Comparison of ENCODE assay signal across 8 cellular contexts in genomic region chr18:4454548-4455112, GRCh38. TPM values are rescaled to one million over a fixed set of nuclear protein-coding genes. Genes with fewer than 3 reads are reported as not detected.
A peak's percentile ranks its signal among the peaks of the same experiment; 100 is the strongest.
DNase-seq lines count a peak whose midpoint lies in the region; ATAC-seq and TF ChIP-seq lines count a peak whose summit lies in the region.

No MANE protein-coding gene starts in this region.

- H3K27ac Mint-ChIP-seq in CD4-positive, alpha-beta memory T cell = no peak overlapping the region

- no peak for TF ChIP-seq CTCF in stomach (IDR thresholded peaks at IDR 0.05)

- ATAC-seq in GM21367 (IDR thresholded peaks at IDR 0.05; ENCODE audit: unreplicated experiment) = peak; percentile 20
- no peak for ATAC-seq in HG03108 (IDR thresholded peaks at IDR 0.05; ENCODE audit: unreplicated experiment)

- POLR2A ChIA-PET in CD4-positive, alpha-beta memory T cell (lab: Charles Lee; ENCODE audit: partially characterized antibody) = no interaction called here

- TF ChIP-seq EP300 in stomach (IDR thresholded peaks at IDR 0.05) = no peak

- intact Hi-C loops in stomach (cut with DNase I; ENCODE audit: low total_unique reads) = no loop called here
- intact Hi-C loops in CD4-positive, alpha-beta memory T cell (cut with micrococcal nuclease) = no loop called here

- H3K27me3 ChIP-seq in SJCRH30 (no peaks in the 10 kb centered on the region), iPS DF 6.9 (ENCODE audit: control insufficient read depth, insufficient read depth, low read length) (no peaks in the 10 kb centered on the region), stomach (peaks cover 0 to 73% (median 29%) of the 10 kb centered on the region in 3 donors)
- peaks cover 5% of the 10 kb centered on the region for H3K27me3 ChIP-seq in CD4-positive, alpha-beta memory T cell (ENCODE audit: insufficient read depth, low read length)

- DNase-seq in SJCRH30 = no peak
- no peak for DNase-seq in iPS DF 6.9 (ENCODE audit: low read depth, low spot score)
- no peak for DNase-seq in stomach
- no peak for DNase-seq in CD4-positive, alpha-beta memory T cell
- DNase-seq in A172 (ENCODE audit: low spot score) = no peak
- DNase-seq in dedifferentiated amniotic fluid mesenchymal stem cell (ENCODE audit: extremely low spot score) = no peak

- H3K36me3 ChIP-seq in SJCRH30 (no peaks in the 10 kb centered on the region), iPS DF 6.9 (ENCODE audit: control insufficient read depth, insufficient read depth, low read length) (no peaks in the 10 kb centered on the region), stomach (no peaks in the 10 kb centered on the region)
- H3K36me3 ChIP-seq in CD4-positive, alpha-beta memory T cell (ENCODE audit: insufficient read depth, low read length) = no peaks in the 10 kb centered on the region

- H3K4me3 ChIP-seq in SJCRH30 (peak overlapping the region; percentile 36), iPS DF 6.9 (ENCODE audit: low read length) (peak overlapping the region; percentile 83), stomach (peak overlapping the region; percentile 36 to 54 (median 38))
- H3K4me3 ChIP-seq in CD4-positive, alpha-beta memory T cell (ENCODE audit: low read length in 2 of 2) = no peak overlapping the region

- H3K9me3 Mint-ChIP-seq in CD4-positive, alpha-beta memory T cell = peaks cover 3 to 26% (median 17%) of the 10 kb centered on the region in 8 donors

- WGBS in iPS DF 6.9 (ENCODE audit: insufficient coverage, insufficient read length) = no CpG with 5 or more reads among the region's 65 CpGs
- 0 to 5% (median 3%) methylated on average over 14 to 65 of the region's 65 CpGs for WGBS in stomach, 5 donors

- H3K4me1 ChIP-seq in SJCRH30 (peaks cover 3% of the 10 kb centered on the region; the same call in 1 of the 2 replicates), iPS DF 6.9 (ENCODE audit: control insufficient read depth, insufficient read depth, low read length) (no peaks in the 10 kb centered on the region; the same call in 1 of the 2 replicates), stomach (peaks cover 0 to 24% (median 15%) of the 10 kb centered on the region in 4 donors)
- no peaks in the 10 kb centered on the region for H3K4me1 ChIP-seq in CD4-positive, alpha-beta memory T cell (ENCODE audit: insufficient read depth, low read length)

- no peak for TF ChIP-seq POLR2A in stomach (IDR thresholded peaks at IDR 0.05)

- peaks cover 0 to 1% (median under 1%) of the 10 kb centered on the region in 4 donors for H3K4me1 Mint-ChIP-seq in CD4-positive, alpha-beta memory T cell

- H3K4me3 Mint-ChIP-seq in CD4-positive, alpha-beta memory T cell = peak overlapping the region in 3 of 8 donors; percentile 37 to 80 (median 59)

- peaks cover 0 to 4% of the 10 kb centered on the region in 2 donors for H3K36me3 Mint-ChIP-seq in CD4-positive, alpha-beta memory T cell

- H3K27ac ChIP-seq in SJCRH30 = no peak overlapping the region
- H3K27ac ChIP-seq in iPS DF 6.9 (ENCODE audit: low read length) = no peak overlapping the region
- H3K27ac ChIP-seq in stomach = peak overlapping the region in 2 of 5 donors; percentile 4 to 49
- no peak overlapping the region for H3K27ac ChIP-seq in CD4-positive, alpha-beta memory T cell (ENCODE audit: low read depth, low read length)

- no peaks in the 10 kb centered on the region for H3K9me3 ChIP-seq in SJCRH30 (replicated peaks)
- no peaks in the 10 kb centered on the region for H3K9me3 ChIP-seq in iPS DF 6.9 (ENCODE audit: control insufficient read depth, insufficient read depth, low read length)
- no peaks in the 10 kb centered on the region for H3K9me3 ChIP-seq in stomach
- H3K9me3 ChIP-seq in CD4-positive, alpha-beta memory T cell (ENCODE audit: control insufficient read depth in 1 of 2, low read length in 2 of 2) = no peaks in the 10 kb centered on the region

- H3K27me3 Mint-ChIP-seq in CD4-positive, alpha-beta memory T cell = peaks cover 12% of the 10 kb centered on the region in 2 donors

- CTCF ChIA-PET in CD4-positive, alpha-beta memory T cell (lab: Charles Lee; ENCODE audit: partially characterized antibody) = no interaction called here

RNA-seq across cellular contexts. Expression of gene DLGAP1, which starts 0.5 kb away (rescaled TPM):
- total RNA-seq in SJCRH30 (2014; rRNA removed; shearing (Covaris generic)) = 0.99 and 2.8 TPM in 2 replicates
- 1 to 10 TPM in 4 of 5 donors, not detected in 1; 1.3 to 7.0 (median 4.3) TPM for total RNA-seq in stomach
- polyA plus RNA-seq in stomach = under 1 TPM; 0.06 to 0.85 (median 0.76) TPM
- total RNA-seq in CD4-positive, alpha-beta memory T cell = under 1 TPM; 0.17 to 0.67 TPM
- polyA plus RNA-seq in CD4-positive, alpha-beta memory T cell = under 1 TPM; 0.24 to 0.71 TPM
- not detected in 2 replicates for total RNA-seq in A172 (2014; rRNA removed; shearing (Covaris generic))

Comparison
In these comparisons a context has a peak if more than half of its experiments do, and no peak if none do; other contexts are left out.
1. H3K4me3 ChIP-seq: peak in SJCRH30 (single experiment), iPS DF 6.9 (single experiment) and stomach (4 of 4); none in CD4-positive, alpha-beta memory T cell (0 of 2).